In the genomic region with DNA sequence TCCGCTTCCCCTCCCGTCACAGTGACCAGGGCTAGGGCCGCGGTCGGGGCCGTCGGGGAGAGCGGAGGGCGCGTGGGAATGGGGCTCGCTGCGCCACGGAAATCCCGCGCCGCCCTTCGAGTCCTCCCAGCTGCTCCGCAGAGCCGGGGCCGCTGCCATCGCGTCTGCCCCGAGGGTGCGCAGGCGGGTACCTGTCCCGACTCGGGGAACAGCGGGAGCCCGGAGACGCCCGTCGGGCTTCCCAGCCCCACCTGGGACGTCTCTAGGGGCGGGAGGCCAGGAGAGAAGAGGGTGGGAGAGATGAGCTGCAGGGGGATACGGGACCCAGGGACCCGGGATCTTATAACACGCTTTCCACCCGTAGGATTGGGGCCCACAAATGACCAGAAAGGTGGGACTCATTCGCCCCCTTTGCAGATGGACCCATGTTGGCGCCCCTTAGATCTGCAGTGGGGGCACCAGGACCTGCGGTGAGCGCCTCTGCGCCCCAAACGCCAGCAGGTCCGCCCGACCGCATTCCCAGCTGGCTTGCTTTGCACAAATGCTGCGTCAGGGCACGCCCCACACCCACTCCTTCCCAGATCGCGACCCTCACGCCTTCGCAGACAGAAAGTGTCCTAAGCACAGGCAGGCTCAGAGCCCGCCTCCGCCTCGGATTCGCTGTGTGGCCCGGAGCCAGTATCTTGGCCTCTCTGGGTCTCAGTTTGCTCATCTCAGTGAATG, we compare ENCODE assay signal across 11 cellular contexts. TPM values are rescaled to one million over a fixed set of nuclear protein-coding genes. Genes with fewer than 3 reads are reported as not detected.
DNase-seq lines count a peak whose midpoint lies in the region; ATAC-seq, FAIRE-seq and TF ChIP-seq lines count a peak whose summit lies in the region.
"Not testable (repeated sequence)": the region's sequence is repeated elsewhere in the genome, so short reads cannot be mapped to it uniquely, and the experiment has no call there.
"Had no signal": no experiment of that assay in that cellular context is flagged by ENCODE, and none has a peak within 500 bp of the region (broad histone marks: within the 10 kb centered on the region; RNA-seq: fewer than 3 reads in every experiment).

No MANE protein-coding gene starts in this region.

- not testable (repeated sequence) for H2BK20ac ChIP-seq in H9 (ENCODE audit: low read depth, low read length, poor library complexity, severe bottlenecking)

- H3K4me1 Mint-ChIP-seq in H9, result not testable (repeated sequence)

- not testable (repeated sequence) for H3K27ac ChIP-seq in H9 (ENCODE audit: insufficient read length, low read depth, low read length); GM12878 (ENCODE audit: control insufficient read depth, insufficient read depth); foreskin keratinocyte
- H3K27ac ChIP-seq in lower lobe of right lung (peak overlapping the region; percentile 74), sigmoid colon (peak overlapping the region in 3 of 4 donors; percentile 17 to 64 (median 43)), transverse colon (peak overlapping the region in 3 of 4 donors; percentile 51 to 67 (median 67))

- BruUV-seq in GM12878 (replicated peaks; lab: Mats Ljungman, UMichigan), result not testable (repeated sequence)

- not testable (repeated sequence) for H3K36me3 Mint-ChIP-seq in H9 (ENCODE audit: insufficient read depth in 1 of 3, low read depth in 3 of 3)

- H2BK15ac ChIP-seq in H9 (ENCODE audit: low read depth, low read length), result not testable (repeated sequence)

- H3K4me1 ChIP-seq in H9 (ENCODE audit: insufficient read depth, low read length); NT2/D1 (ENCODE audit: insufficient read depth, insufficient read length); GM12878 (ENCODE audit: control insufficient read depth, insufficient read depth, low read length); foreskin keratinocyte; sigmoid colon; transverse colon: not testable (repeated sequence)
- peaks cover 12% of the 10 kb centered on the region for H3K4me1 ChIP-seq in lower lobe of right lung

- not testable (repeated sequence) for H2BK120ac ChIP-seq in H9 (ENCODE audit: low read depth, low read length, poor library complexity, severe bottlenecking)

- H2AFZ ChIP-seq in H9 (ENCODE audit: low read length), result not testable (repeated sequence)
- peak overlapping the region; percentile 75 for H2AFZ ChIP-seq in GM12878 (ENCODE audit: control insufficient read depth, low read depth, low read length)

- not testable (repeated sequence) for H3K36me3 ChIP-seq in NT2/D1 (ENCODE audit: insufficient read depth, insufficient read length, low read length); GM12878 (ENCODE audit: control insufficient read depth in 2 of 2, insufficient read depth in 2 of 2, low read length in 1 of 2); lower lobe of right lung; sigmoid colon; transverse colon

- not testable (repeated sequence) for TF ChIP-seq CTCF in H9 (conservative IDR thresholded peaks at IDR 0.05); GM12878 (IDR thresholded peaks at IDR 0.05 in 2 of 3, conservative IDR thresholded peaks at IDR 0.05 in 1 of 3; ENCODE audit: control insufficient read depth in 2 of 3, extremely low read depth in 1 of 3, insufficient read depth in 1 of 3, low read depth in 3 of 3, low read length in 3 of 3); foreskin keratinocyte (conservative IDR thresholded peaks at IDR 0.05); lower lobe of right lung (IDR thresholded peaks at IDR 0.05); sigmoid colon (IDR thresholded peaks at IDR 0.05); transverse colon (IDR thresholded peaks at IDR 0.05)

- H3K27me3 ChIP-seq in H9 (ENCODE audit: insufficient read depth, low read length); NT2/D1 (ENCODE audit: insufficient read depth, insufficient read length); GM12878 (replicated peaks in 1 of 2; ENCODE audit: control insufficient read depth in 2 of 2, insufficient read depth in 2 of 2, low read length in 1 of 2); foreskin keratinocyte; lower lobe of right lung (ENCODE audit: low read depth); sigmoid colon; transverse colon: not testable (repeated sequence)

- H3K79me2 ChIP-seq in H9 (ENCODE audit: insufficient read depth, low read length); GM12878 (ENCODE audit: control insufficient read depth, insufficient read depth, low read length): not testable (repeated sequence)

- intact Hi-C loops in GM12878 (cut with micrococcal nuclease; ENCODE audit: unreplicated experiment); lower lobe of right lung (cut with DNase I); sigmoid colon (cut with DNase I); transverse colon (cut with DNase I; ENCODE audit: low total_unique reads): not testable (repeated sequence)

- WGBS in H9 (ENCODE audit: extremely low coverage, insufficient read length, low lambda C conversion rate), result no CpG with 5 or more reads among the region's 58 CpGs
- WGBS in GM12878 (ENCODE audit: insufficient coverage, insufficient replicate concordance, low lambda C conversion rate, missing lambda C conversion rate), result no CpG with 5 or more reads among the region's 58 CpGs
- WGBS in sigmoid colon, 2 donors, result 4 to 26% methylated on average over 27 to 28 of the region's 58 CpGs
- 46% methylated on average over 6 of the region's 58 CpGs; no CpG with 5 or more reads in 1 of the 2 donors for WGBS in transverse colon (ENCODE audit: low coverage in 1 of 2), 2 donors

- not testable (repeated sequence) for H3K27me3 Mint-ChIP-seq in H9 (ENCODE audit: low read depth)

- POLR2A ChIA-PET in GM12878 (lab: Charles Lee), result interaction anchor here (0.6 kb wide), 1 partner anchor 869 kb away, joined by 9 read pairs; no protein-coding TSS in a partner anchor

- peak; percentile 81 for FAIRE-seq in GM12878 (lab: Jason Lieb, UNC)

- H3T11ph ChIP-seq in H9 (ENCODE audit: low read length), result not testable (repeated sequence)

- CTCF ChIA-PET in GM12878 (lab: Yijun Ruan, JAX), result interaction anchor here (0.8 to 1.7 kb wide), 7 partner anchors 9 to 160 kb away, joined by 3 to 7 read pairs (median 4); partner anchors contain the start of genes MRPS12 and SARS2

- DNase-seq in DMS53 (lab: John Stamatoyannopoulos, UW), result peak; percentile 53
- not testable (repeated sequence) for DNase-seq in H9; NT2/D1 (ENCODE audit: low read depth, low spot score); GM12878 (ENCODE audit: low read depth, low spot score); foreskin keratinocyte; lower lobe of right lung; sigmoid colon; transverse colon

- not testable (repeated sequence) for H2AK5ac ChIP-seq in H9 (ENCODE audit: insufficient read length, low read length)

- SMC1A ChIA-PET in GM12878 (lab: Charles Lee; ENCODE audit: uncharacterized antibody, unreplicated experiment), result interaction anchor here (1.0 to 1.7 kb wide), 3 partner anchors 78 to 160 kb away, joined by 4 to 5 read pairs (median 5); partner anchors contain the start of genes MRPS12 and SARS2

- RAD21 ChIA-PET in GM12878 (lab: Charles Lee; ENCODE audit: unreplicated experiment), result not testable (repeated sequence)

- H2BK5ac ChIP-seq in H9 (ENCODE audit: insufficient read length, low read length), result not testable (repeated sequence)

- ATAC-seq in GM12878 (peak; percentile 14), foreskin keratinocyte (peak; percentile 9), lower lobe of right lung (peak; percentile 47 to 49)

- H3K27ac Mint-ChIP-seq in H9, result not testable (repeated sequence)

- not testable (repeated sequence) for H4K8ac ChIP-seq in H9 (replicated peaks; ENCODE audit: insufficient read length, low read depth, low read length)

- peak overlapping the region; percentile 15 for H3K4me3 ChIP-seq in NT2/D1 (ENCODE audit: insufficient read length, low read depth)
- H3K4me3 ChIP-seq in GM12878, result not testable (repeated sequence)
- H3K4me3 ChIP-seq in lower lobe of right lung, result peak overlapping the region; percentile 42
- H3K4me3 ChIP-seq in sigmoid colon, result peak overlapping the region in 3 of 4 donors; percentile 14 to 38 (median 33)
- peak overlapping the region in 2 of 4 donors; percentile 32 to 47 for H3K4me3 ChIP-seq in transverse colon

- not testable (repeated sequence) for H3K56ac ChIP-seq in H9 (ENCODE audit: insufficient read length, low read depth, low read length)

- not testable (repeated sequence) for H3K23ac ChIP-seq in H9 (ENCODE audit: insufficient read length, low read depth, low read length)

- H3K4ac ChIP-seq in H9 (ENCODE audit: low read depth, low read length), result not testable (repeated sequence)

- not testable (repeated sequence) for H2BK12ac ChIP-seq in H9 (ENCODE audit: insufficient read length, low read depth, low read length)

- not testable (repeated sequence) for TF ChIP-seq POLR2A in GM12878 (IDR thresholded peaks at IDR 0.05; ENCODE audit: low read depth, low read length); sigmoid colon (IDR thresholded peaks at IDR 0.05); transverse colon (IDR thresholded peaks at IDR 0.05)

- TF ChIP-seq RAD21 in GM12878 (IDR thresholded peaks at IDR 0.05; ENCODE audit: insufficient read depth, low read depth, low read length), result not testable (repeated sequence)

- not testable (repeated sequence) for H3K4me3 Mint-ChIP-seq in H9

- not testable (repeated sequence) for H3K18ac ChIP-seq in H9 (ENCODE audit: insufficient read length, low read depth, low read length)

- H3K79me1 ChIP-seq in H9 (ENCODE audit: insufficient read depth, low read depth, low read length, poor library complexity, severe bottlenecking), result not testable (repeated sequence)

- not testable (repeated sequence) for TF ChIP-seq EP300 in GM12878 (IDR thresholded peaks at IDR 0.05; ENCODE audit: borderline replicate concordance in 1 of 2, control insufficient read depth in 1 of 2, low read depth in 2 of 2, low read length in 2 of 2); sigmoid colon (IDR thresholded peaks at IDR 0.05); transverse colon (IDR thresholded peaks at IDR 0.05; ENCODE audit: low read depth)

- H3K14ac ChIP-seq in H9 (ENCODE audit: insufficient read depth, low read length), result not testable (repeated sequence)

- not testable (repeated sequence) for H3K9me3 Mint-ChIP-seq in H9

- in situ Hi-C loops in GM12878 (cut with MboI); transverse colon (cut with MboI; ENCODE audit: low pct_ligation_motif_present in 1 of 4, low pct_unique_long_range_greater_than_20kb in 1 of 4, low sequenced_read_pairs in 3 of 4): not testable (repeated sequence)

- not testable (repeated sequence) for H4K5ac ChIP-seq in H9 (ENCODE audit: insufficient read length, low read depth, low read length)

- H4K91ac ChIP-seq in H9 (ENCODE audit: insufficient read length, low read depth, low read length), result not testable (repeated sequence)

- H3K9ac ChIP-seq in H9 (ENCODE audit: extremely low read depth, insufficient read length, low read length); GM12878 (ENCODE audit: control insufficient read depth, insufficient read depth, low read length): not testable (repeated sequence)
- peak overlapping the region; percentile 21 for H3K9ac ChIP-seq in NT2/D1 (ENCODE audit: insufficient read length, low read depth)

- H3K23me2 ChIP-seq in H9 (ENCODE audit: insufficient read length, low read depth, low read length, poor library complexity, severe bottlenecking), result not testable (repeated sequence)

- H3K4me2 ChIP-seq in H9 (ENCODE audit: insufficient read depth, insufficient read length, low read length) (peak overlapping the region; percentile 17), GM12878 (ENCODE audit: control insufficient read depth, insufficient read depth) (0 out of 2 replicates have a peak overlapping the region, but pooled peaks have one; percentile 26)

- not testable (repeated sequence) for H4K20me1 ChIP-seq in H9 (ENCODE audit: control insufficient read depth, insufficient read depth, insufficient read length); GM12878 (ENCODE audit: control insufficient read depth, insufficient read depth)

- not testable (repeated sequence) for H3K9me3 ChIP-seq in H9 (ENCODE audit: control insufficient read depth, low read depth, low read length); NT2/D1 (ENCODE audit: insufficient read depth, low read length); GM12878 (replicated peaks; ENCODE audit: control insufficient read depth, insufficient read depth, low read length); lower lobe of right lung; sigmoid colon; transverse colon

RNA-seq across cellular contexts. Expression of gene LGALS7, which starts 2.9 kb away (rescaled TPM):
- 0.92 TPM in 1 of 2 replicates, not detected in the other for total RNA-seq in H9 (2021)
- total RNA-seq in GM12878 (2013; cell fraction: nucleolus; rRNA removed), result not detected in 2 replicates
- not detected in 2 replicates for total RNA-seq in GM12878 (2014; rRNA removed)
- total RNA-seq in GM12878 (2014; rRNA removed; fragmentation: Illumina TruSeq; extraction: Trizol), result not detected in 2 replicates
- not detected in 2 replicates for total RNA-seq in GM12878 (2021)
- not detected for polyA plus RNA-seq in GM12878 (2011; ENCODE audit: low read depth)
- 0.19 TPM in 1 of 2 replicates, not detected in the other for polyA plus RNA-seq in GM12878 (2011; rRNA removed)
- polyA plus RNA-seq in GM12878 (2011; cell fraction: cytosol; rRNA removed), result not detected in 2 replicates
- not detected in 2 replicates for polyA plus RNA-seq in GM12878 (2011; cell fraction: nucleus; rRNA removed)
- polyA plus RNA-seq in GM12878 (2012), result not detected in 2 replicates
- polyA plus RNA-seq in GM12878 (2014; fragmentation: Illumina TruSeq; extraction: Trizol), result not detected in 2 replicates
- polyA plus RNA-seq in GM12878 (2014; fragmentation: Nextera tagmentation; extraction: Ambion mirVana), result not detected
- not detected in 2 replicates for polyA plus RNA-seq in GM12878 (2014; rRNA removed)
- polyA plus RNA-seq in GM12878 (2016; fragmentation: Nextera tagmentation; extraction: Ambion mirVana), result not detected
- polyA minus RNA-seq in GM12878 (2011; rRNA and poly(A)+ RNA removed), result not detected in 2 replicates
- not detected in 2 replicates for polyA minus RNA-seq in GM12878 (2011; cell fraction: cytosol; rRNA and poly(A)+ RNA removed)
- not detected in 2 replicates for polyA minus RNA-seq in GM12878 (2011; cell fraction: nucleus; rRNA and poly(A)+ RNA removed)
- 6.6 and 11.2 TPM in 2 replicates for total RNA-seq in foreskin keratinocyte
- polyA plus RNA-seq in foreskin keratinocyte, result 13.7 and 24.2 TPM in 2 replicates
- total RNA-seq in lower lobe of right lung, result not detected
- not detected for total RNA-seq in sigmoid colon
- not detected for polyA plus RNA-seq in sigmoid colon
- total RNA-seq in transverse colon, result not detected
- total RNA-seq: fibroblast of lung, mesenteric fat pad had no signal
- polyA plus RNA-seq: fibroblast of lung had no signal

RNA-seq across cellular contexts. Expression of gene LGALS7B, which starts 18.6 kb away (rescaled TPM):
- 0.90 and 1.4 TPM in 2 replicates for total RNA-seq in H9 (2021)
- not detected in 2 replicates for total RNA-seq in GM12878 (2013; cell fraction: nucleolus; rRNA removed)
- total RNA-seq in GM12878 (2014; rRNA removed), result not detected in 2 replicates
- total RNA-seq in GM12878 (2014; rRNA removed; fragmentation: Illumina TruSeq; extraction: Trizol), result not detected in 2 replicates
- not detected in 2 replicates for total RNA-seq in GM12878 (2021)
- not detected for polyA plus RNA-seq in GM12878 (2011; ENCODE audit: low read depth)
- polyA plus RNA-seq in GM12878 (2011; rRNA removed), result not detected in 2 replicates
- polyA plus RNA-seq in GM12878 (2011; cell fraction: cytosol; rRNA removed), result not detected in 2 replicates
- polyA plus RNA-seq in GM12878 (2011; cell fraction: nucleus; rRNA removed), result not detected in 2 replicates
- not detected in 2 replicates for polyA plus RNA-seq in GM12878 (2012)
- polyA plus RNA-seq in GM12878 (2014; fragmentation: Illumina TruSeq; extraction: Trizol), result not detected in 2 replicates
- polyA plus RNA-seq in GM12878 (2014; fragmentation: Nextera tagmentation; extraction: Ambion mirVana), result not detected
- polyA plus RNA-seq in GM12878 (2014; rRNA removed), result not detected in 2 replicates
- not detected for polyA plus RNA-seq in GM12878 (2016; fragmentation: Nextera tagmentation; extraction: Ambion mirVana)
- polyA minus RNA-seq in GM12878 (2011; rRNA and poly(A)+ RNA removed), result not detected in 2 replicates
- not detected in 2 replicates for polyA minus RNA-seq in GM12878 (2011; cell fraction: cytosol; rRNA and poly(A)+ RNA removed)
- not detected in 2 replicates for polyA minus RNA-seq in GM12878 (2011; cell fraction: nucleus; rRNA and poly(A)+ RNA removed)
- 407 and 889 TPM in 2 replicates for total RNA-seq in foreskin keratinocyte
- polyA plus RNA-seq in foreskin keratinocyte, result 687 and 1,622 TPM in 2 replicates
- total RNA-seq in lower lobe of right lung, result not detected
- 1 to 10 TPM in 1 of 4 donors, not detected in 3; 3.0 TPM for total RNA-seq in sigmoid colon
- polyA plus RNA-seq in sigmoid colon, result 1 to 10 TPM in 1 of 3 donors, not detected in 2; 1.2 TPM
- not detected for total RNA-seq in transverse colon
- total RNA-seq: fibroblast of lung, HT-29, mesenteric fat pad had no signal

RNA-seq across cellular contexts. Expression of gene CAPN12, which starts 26.1 kb away (rescaled TPM):
- 10.3 and 10.5 TPM in 2 replicates for total RNA-seq in H9 (2021)
- 9.3 and 10.9 TPM in 2 replicates for total RNA-seq in GM12878 (2013; cell fraction: nucleolus; rRNA removed)
- 2.8 and 4.1 TPM in 2 replicates for total RNA-seq in GM12878 (2014; rRNA removed)
- total RNA-seq in GM12878 (2014; rRNA removed; fragmentation: Illumina TruSeq; extraction: Trizol), result 1.5 and 1.7 TPM in 2 replicates
- 3.0 and 5.1 TPM in 2 replicates for total RNA-seq in GM12878 (2021)
- 4.9 TPM for polyA plus RNA-seq in GM12878 (2011; ENCODE audit: low read depth)
- polyA plus RNA-seq in GM12878 (2011; rRNA removed), result 1.7 and 2.0 TPM in 2 replicates
- polyA plus RNA-seq in GM12878 (2011; cell fraction: cytosol; rRNA removed), result 2.8 and 3.4 TPM in 2 replicates
- 29.8 and 48.9 TPM in 2 replicates for polyA plus RNA-seq in GM12878 (2011; cell fraction: nucleus; rRNA removed)
- polyA plus RNA-seq in GM12878 (2012), result 8.1 and 12.4 TPM in 2 replicates
- polyA plus RNA-seq in GM12878 (2014; fragmentation: Illumina TruSeq; extraction: Trizol), result 2.7 and 3.1 TPM in 2 replicates
- 1 to 10 TPM; 1.2 to 2.0 TPM for polyA plus RNA-seq in GM12878 (2014; fragmentation: Nextera tagmentation; extraction: Ambion mirVana)
- polyA plus RNA-seq in GM12878 (2014; rRNA removed), result 4.6 and 7.3 TPM in 2 replicates
- 1 to 10 TPM in 1 of 2 experiments, under 1 TPM in 1; 0.64 to 1.9 TPM for polyA plus RNA-seq in GM12878 (2016; fragmentation: Nextera tagmentation; extraction: Ambion mirVana)
- 0.51 and 0.62 TPM in 2 replicates for polyA minus RNA-seq in GM12878 (2011; rRNA and poly(A)+ RNA removed)
- not detected in 2 replicates for polyA minus RNA-seq in GM12878 (2011; cell fraction: cytosol; rRNA and poly(A)+ RNA removed)
- 1.7 TPM in 2 replicates for polyA minus RNA-seq in GM12878 (2011; cell fraction: nucleus; rRNA and poly(A)+ RNA removed)
- total RNA-seq in foreskin keratinocyte, result 0.78 and 1.4 TPM in 2 replicates
- polyA plus RNA-seq in foreskin keratinocyte, result 1.6 and 2.5 TPM in 2 replicates
- total RNA-seq in lower lobe of right lung, result 18.2 TPM
- 1 to 10 TPM in 1 of 4 donors, under 1 TPM in 2, not detected in 1; 0.33 to 3.0 (median 0.54) TPM for total RNA-seq in sigmoid colon
- 10 to 100 TPM in 1 of 3 donors, 1 to 10 TPM in 2; 5.3 to 14.3 (median 6.0) TPM for polyA plus RNA-seq in sigmoid colon
- 10 to 100 TPM in 2 of 4 donors, 1 to 10 TPM in 1, not detected in 1; 2.6 to 44.8 (median 14.4) TPM for total RNA-seq in transverse colon

RNA-seq across cellular contexts. Expression of gene LGALS4, which starts 42.4 kb away (rescaled TPM):
- 0.37 and 0.68 TPM in 2 replicates for total RNA-seq in H9 (2021)
- total RNA-seq in GM12878 (2013; cell fraction: nucleolus; rRNA removed), result 0.71 and 0.75 TPM in 2 replicates
- 0.44 TPM in 1 of 2 replicates, not detected in the other for total RNA-seq in GM12878 (2014; rRNA removed)
- total RNA-seq in GM12878 (2014; rRNA removed; fragmentation: Illumina TruSeq; extraction: Trizol), result not detected in 2 replicates
- 2.1 and 2.7 TPM in 2 replicates for total RNA-seq in GM12878 (2021)
- not detected for polyA plus RNA-seq in GM12878 (2011; ENCODE audit: low read depth)
- 0.27 and 0.35 TPM in 2 replicates for polyA plus RNA-seq in GM12878 (2011; rRNA removed)
- 0.09 and 0.25 TPM in 2 replicates for polyA plus RNA-seq in GM12878 (2011; cell fraction: cytosol; rRNA removed)
- 1.4 and 1.9 TPM in 2 replicates for polyA plus RNA-seq in GM12878 (2011; cell fraction: nucleus; rRNA removed)
- polyA plus RNA-seq in GM12878 (2012), result 0.17 and 0.46 TPM in 2 replicates
- polyA plus RNA-seq in GM12878 (2014; fragmentation: Illumina TruSeq; extraction: Trizol), result 0.24 TPM in 1 of 2 replicates, not detected in the other
- under 1 TPM in 1 of 2 experiments, not detected in 1; 0.15 TPM for polyA plus RNA-seq in GM12878 (2014; fragmentation: Nextera tagmentation; extraction: Ambion mirVana)
- polyA plus RNA-seq in GM12878 (2014; rRNA removed), result 0.06 and 0.13 TPM in 2 replicates
- polyA plus RNA-seq in GM12878 (2016; fragmentation: Nextera tagmentation; extraction: Ambion mirVana), result under 1 TPM in 1 of 2 experiments, not detected in 1; 0.28 TPM
- polyA minus RNA-seq in GM12878 (2011; rRNA and poly(A)+ RNA removed), result 0.72 and 1.3 TPM in 2 replicates
- polyA minus RNA-seq in GM12878 (2011; cell fraction: cytosol; rRNA and poly(A)+ RNA removed), result not detected in 2 replicates
- 0.24 and 0.29 TPM in 2 replicates for polyA minus RNA-seq in GM12878 (2011; cell fraction: nucleus; rRNA and poly(A)+ RNA removed)
- 0.20 TPM in 1 of 2 replicates, not detected in the other for total RNA-seq in foreskin keratinocyte
- polyA plus RNA-seq in foreskin keratinocyte, result 0.24 TPM in 1 of 2 replicates, not detected in the other
- total RNA-seq in lower lobe of right lung, result 4.2 TPM
- total RNA-seq in sigmoid colon, result 10 to 100 TPM in 1 of 4 donors, 1 to 10 TPM in 2, under 1 TPM in 1; 0.33 to 13.2 (median 4.4) TPM
- 1,000 to 10,000 TPM; 2,620 to 9,832 (median 7,672) TPM for polyA plus RNA-seq in sigmoid colon
- 1,000 to 10,000 TPM; 1,815 to 4,845 (median 3,695) TPM for total RNA-seq in transverse colon
- total RNA-seq: fibroblast of lung had no signal
- polyA plus RNA-seq: fibroblast of lung had no signal

Comparison
In these comparisons a context has a peak if more than half of its experiments do, and no peak if none do; other contexts are left out.
1. RNA of gene LGALS7B, which starts 18.6 kb away (total RNA-seq): 407 to 889 TPM in foreskin keratinocyte; 0.90 to 1.4 TPM in H9, not detected in lower lobe of right lung (single experiment), not detected in GM12878, 3.0 TPM in sigmoid colon and not detected in transverse colon; every median in the first group is over 100 times any median in the second.
2. Peak in every context shown above with its lines, with median percentiles within 50 percentile points of each other: ATAC-seq.